Comparison of ENCODE assay signal across 8 cellular contexts in genomic region chr7:151759591-151760042, GRCh38.
DNase-seq lines count a peak whose midpoint lies in the region; ATAC-seq and TF ChIP-seq lines count a peak whose summit lies in the region.

No MANE protein-coding gene starts in this region.

- no peak overlapping the region for H4K5ac ChIP-seq in mesendoderm (ENCODE audit: low read length)

- no peak overlapping the region for H3K23ac ChIP-seq in mesendoderm (ENCODE audit: low read length)

- H3K27ac ChIP-seq in HEK293 (ENCODE audit: extremely low read depth, low read depth, low read length), result no peak overlapping the region
- H3K27ac ChIP-seq in mesendoderm (ENCODE audit: low read depth, low read length), result no peak overlapping the region
- H3K27ac ChIP-seq in stomach, result peak overlapping the region in 1 of 5 donors; percentile 88

- WGBS in mesendoderm (ENCODE audit: extremely low coverage, insufficient coverage, low lambda C conversion rate), result no CpG with 5 or more reads among the region's 9 CpGs
- WGBS in stomach, 5 donors, result 42 to 51% (median 45%) methylated on average over 9 of the region's 9 CpGs

- H3K9me3 ChIP-seq in HEK293 (ENCODE audit: control insufficient read depth, insufficient read depth, low read depth, low read length) (no peaks in the 10 kb centered on the region), stomach (no peaks in the 10 kb centered on the region)

- H3K9ac ChIP-seq in mesendoderm (ENCODE audit: low read length), result no peak overlapping the region

- no peak overlapping the region for H3K56ac ChIP-seq in mesendoderm (ENCODE audit: low read length)

- no peak overlapping the region for H3K4me3 Mint-ChIP-seq in activated CD4-positive, alpha-beta memory T cell treated with anti-CD3 and anti-CD28 coated beads for 36 hours
- H3K4me3 Mint-ChIP-seq in effector memory CD8-positive, alpha-beta T cell, result no peak overlapping the region

- no peaks in the 10 kb centered on the region for H3K79me2 ChIP-seq in mesendoderm (ENCODE audit: control insufficient read depth, insufficient read depth, low read length)

- no peak overlapping the region for H3K18ac ChIP-seq in mesendoderm (ENCODE audit: low read length)

- H2BK120ac ChIP-seq in mesendoderm (ENCODE audit: low read depth, low read length), result no peak overlapping the region

- H3K36me3 ChIP-seq in HEK293 (ENCODE audit: control insufficient read depth in 2 of 2, insufficient read depth in 1 of 2, low read length in 2 of 2) (no peaks in the 10 kb centered on the region), mesendoderm (ENCODE audit: control insufficient read depth, insufficient read depth, low read length) (no peaks in the 10 kb centered on the region), stomach (peaks cover 0 to 5% (median 3%) of the 10 kb centered on the region in 4 donors)

- H3K4me1 Mint-ChIP-seq in activated CD4-positive, alpha-beta memory T cell treated with anti-CD3 and anti-CD28 coated beads for 36 hours (ENCODE audit: low read depth), result peaks cover 19% of the 10 kb centered on the region
- H3K4me1 Mint-ChIP-seq in effector memory CD8-positive, alpha-beta T cell (ENCODE audit: low read depth in 2 of 2), result peaks cover 20 to 27% of the 10 kb centered on the region in 2 donors

- DNase-seq in DMS114 treated with DMSO at 0.1 percent for 48 hours (lab: John Stamatoyannopoulos, UW; ENCODE audit: unreplicated experiment) (peak; percentile 29), NCI-H2227 treated with DMSO at 0.1 percent for 48 hours (lab: John Stamatoyannopoulos, UW) (peak; percentile 52), mesendoderm (peak; percentile 84), stomach (peak; percentile 65)
- DNase-seq in activated CD4-positive, alpha-beta memory T cell treated with anti-CD3 and anti-CD28 coated beads for 36 hours, result peak; percentile 72
- peak; percentile 41 to 54 (median 52) for DNase-seq in effector memory CD8-positive, alpha-beta T cell

- no peak for TF ChIP-seq POLR2A in stomach (IDR thresholded peaks at IDR 0.05)

- no peak overlapping the region for H3K4ac ChIP-seq in mesendoderm (ENCODE audit: low read depth, low read length)

- H3K27me3 ChIP-seq in mesendoderm (ENCODE audit: insufficient read depth, low read length, poor library complexity), result no peaks in the 10 kb centered on the region
- H3K27me3 ChIP-seq in stomach, result no peaks in the 10 kb centered on the region

- H2AK5ac ChIP-seq in mesendoderm (ENCODE audit: low read length), result no peak overlapping the region

- no peak overlapping the region for H3K4me3 ChIP-seq in HEK293 (ENCODE audit: low read depth, low read length)
- H3K4me3 ChIP-seq in mesendoderm (ENCODE audit: low read length), result no peak overlapping the region
- no peak overlapping the region for H3K4me3 ChIP-seq in stomach

- TF ChIP-seq CTCF in HEK293 (tag by site-specific recombination; IDR thresholded peaks at IDR 0.05) (peak; percentile 83), stomach (IDR thresholded peaks at IDR 0.05) (peak in 5 of 7 experiments; percentile 55 to 84 (median 78))

- POLR2A ChIA-PET in HEK293 (lab: Yijun Ruan, JAX), result no interaction called here
- POLR2A ChIA-PET in activated CD4-positive, alpha-beta memory T cell treated with anti-CD3 and anti-CD28 coated beads for 36 hours (lab: Charles Lee), result interaction anchor here (1.0 kb wide), 1 partner anchor 127 kb away, joined by 3 read pairs; no protein-coding TSS in a partner anchor

- intact Hi-C loops in activated CD4-positive, alpha-beta memory T cell treated with anti-CD3 and anti-CD28 coated beads for 36 hours (cut with micrococcal nuclease), result loop anchor here (1.0 to 10.0 kb wide), 3 partner anchors 189 to 445 kb away; no protein-coding TSS in a partner anchor
- intact Hi-C loops in stomach (cut with DNase I; ENCODE audit: low total_unique reads), result no loop called here

- ATAC-seq in effector memory CD8-positive, alpha-beta T cell (replicated peaks), result peak; percentile 43
- no peak for ATAC-seq in GM19463 (IDR thresholded peaks at IDR 0.05; ENCODE audit: unreplicated experiment)

- H3K27me3 Mint-ChIP-seq in activated CD4-positive, alpha-beta memory T cell treated with anti-CD3 and anti-CD28 coated beads for 36 hours, result no peaks in the 10 kb centered on the region
- H3K27me3 Mint-ChIP-seq in effector memory CD8-positive, alpha-beta T cell, result no peaks in the 10 kb centered on the region

- H2BK5ac ChIP-seq in mesendoderm (ENCODE audit: low read length), result no peak overlapping the region

- H3K9me3 Mint-ChIP-seq in activated CD4-positive, alpha-beta memory T cell treated with anti-CD3 and anti-CD28 coated beads for 36 hours, result no peaks in the 10 kb centered on the region
- no peaks in the 10 kb centered on the region for H3K9me3 Mint-ChIP-seq in effector memory CD8-positive, alpha-beta T cell

- H3K27ac Mint-ChIP-seq in activated CD4-positive, alpha-beta memory T cell treated with anti-CD3 and anti-CD28 coated beads for 36 hours, result no peak overlapping the region
- H3K27ac Mint-ChIP-seq in effector memory CD8-positive, alpha-beta T cell, result peak overlapping the region; percentile 46 to 58

- H3K79me1 ChIP-seq in mesendoderm (ENCODE audit: low read length), result no peaks in the 10 kb centered on the region

- CTCF ChIA-PET in HEK293 (lab: Yijun Ruan, JAX), result interaction anchor here (0.6 to 3.6 kb wide), 70 partner anchors 8 to 911 kb away, joined by 3 to 34 read pairs (median 4); no protein-coding TSS in a partner anchor
- CTCF ChIA-PET in activated CD4-positive, alpha-beta memory T cell treated with anti-CD3 and anti-CD28 coated beads for 36 hours (lab: Charles Lee), result interaction anchor here (0.6 to 8.8 kb wide), 39 partner anchors 8 to 811 kb away, joined by 3 to 62 read pairs (median 4); no protein-coding TSS in a partner anchor

- TF ChIP-seq EP300 in stomach (IDR thresholded peaks at IDR 0.05), result no peak

- no peak overlapping the region for H2BK15ac ChIP-seq in mesendoderm (replicated peaks; ENCODE audit: low read depth)

- H3K4me1 ChIP-seq in HEK293 (ENCODE audit: control insufficient read depth, insufficient read depth, low read length), result no peaks in the 10 kb centered on the region
- H3K4me1 ChIP-seq in mesendoderm (ENCODE audit: control insufficient read depth, low read depth, low read length), result no peaks in the 10 kb centered on the region
- H3K4me1 ChIP-seq in stomach, result peaks cover 28 to 51% (median 41%) of the 10 kb centered on the region in 4 donors

- H3K4me2 ChIP-seq in mesendoderm (ENCODE audit: low read length), result no peak overlapping the region

- H4K8ac ChIP-seq in mesendoderm (ENCODE audit: low read depth, low read length), result no peak overlapping the region

- no peaks in the 10 kb centered on the region for H3K36me3 Mint-ChIP-seq in activated CD4-positive, alpha-beta memory T cell treated with anti-CD3 and anti-CD28 coated beads for 36 hours
- H3K36me3 Mint-ChIP-seq in effector memory CD8-positive, alpha-beta T cell (ENCODE audit: insufficient read depth), result peaks cover 3% of the 10 kb centered on the region

TF ChIP-seq in HEK293, 187 proteins besides CTCF, POLR2A, EP300 and RAD21 (continues in another document):
- TF ChIP-seq ZNF10 (tag by site-specific recombination; IDR thresholded peaks at IDR 0.05) (no peak), ZBTB48 (tag by site-specific recombination; IDR thresholded peaks at IDR 0.05) (no peak), ZNF777 (tag by site-specific recombination; IDR thresholded peaks at IDR 0.05; ENCODE audit: borderline replicate concordance) (no peak), ZBTB8A (tag by site-specific recombination; IDR thresholded peaks at IDR 0.05) (no peak), ZNF274 (IDR thresholded peaks at IDR 0.05; ENCODE audit: low read length) (no peak), ZNF274 (tag by site-specific recombination; IDR thresholded peaks at IDR 0.05; ENCODE audit: borderline replicate concordance) (no peak), SCRT1 (tag by site-specific recombination; IDR thresholded peaks at IDR 0.05; ENCODE audit: borderline replicate concordance) (peak; percentile 61; the same call in 1 of the 2 replicates), ZNF138 (tag by site-specific recombination; IDR thresholded peaks at IDR 0.05; ENCODE audit: borderline replicate concordance) (no peak), ZNF654 (tag by site-specific recombination; IDR thresholded peaks at IDR 0.05; ENCODE audit: low read depth) (peak; percentile 94), ZNF335 (tag by site-specific recombination; conservative IDR thresholded peaks at IDR 0.05) (no peak), ZNF560 (tag by site-specific recombination; IDR thresholded peaks at IDR 0.05; ENCODE audit: borderline replicate concordance) (no peak), ZNF76 (tag by site-specific recombination; IDR thresholded peaks at IDR 0.05; ENCODE audit: borderline replicate concordance, low read depth) (no peak), ZSCAN23 (tag by site-specific recombination; IDR thresholded peaks at IDR 0.05) (no peak), ZNF292 (tag by site-specific recombination; IDR thresholded peaks at IDR 0.05; ENCODE audit: borderline replicate concordance, low read depth) (no peak), REPIN1 (tag by site-specific recombination; IDR thresholded peaks at IDR 0.05; ENCODE audit: low read depth) (no peak), ZNF548 (tag by site-specific recombination; IDR thresholded peaks at IDR 0.05) (no peak), BCL11B (tag by site-specific recombination; IDR thresholded peaks at IDR 0.05; ENCODE audit: low read depth) (no peak), ZNF248 (tag by site-specific recombination; IDR thresholded peaks at IDR 0.05) (no peak), ZNF433 (tag by site-specific recombination; IDR thresholded peaks at IDR 0.05; ENCODE audit: low read depth) (no peak)
- TF ChIP-seq, protein P1, sequence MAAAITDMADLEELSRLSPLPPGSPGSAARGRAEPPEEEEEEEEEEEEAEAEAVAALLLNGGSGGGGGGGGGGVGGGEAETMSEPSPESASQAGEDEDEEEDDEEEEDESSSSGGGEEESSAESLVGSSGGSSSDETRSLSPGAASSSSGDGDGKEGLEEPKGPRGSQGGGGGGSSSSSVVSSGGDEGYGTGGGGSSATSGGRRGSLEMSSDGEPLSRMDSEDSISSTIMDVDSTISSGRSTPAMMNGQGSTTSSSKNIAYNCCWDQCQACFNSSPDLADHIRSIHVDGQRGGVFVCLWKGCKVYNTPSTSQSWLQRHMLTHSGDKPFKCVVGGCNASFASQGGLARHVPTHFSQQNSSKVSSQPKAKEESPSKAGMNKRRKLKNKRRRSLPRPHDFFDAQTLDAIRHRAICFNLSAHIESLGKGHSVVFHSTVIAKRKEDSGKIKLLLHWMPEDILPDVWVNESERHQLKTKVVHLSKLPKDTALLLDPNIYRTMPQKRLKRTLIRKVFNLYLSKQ (tag by site-specific recombination; IDR thresholded peaks at IDR 0.05; ENCODE audit: borderline replicate concordance), result no peak

Comparison
In these comparisons a context has a peak if more than half of its experiments do, and no peak if none do; other contexts are left out.
1. DNase-seq: peak in every context shown above with its lines; median percentile 84 in mesendoderm; 72 in activated CD4-positive, alpha-beta memory T cell treated with anti-CD3 and anti-CD28 coated beads for 36 hours; 65 in stomach; 52 in NCI-H2227 treated with DMSO at 0.1 percent for 48 hours; 52 in effector memory CD8-positive, alpha-beta T cell; 29 in DMS114 treated with DMSO at 0.1 percent for 48 hours.